ENCODE assay signal across 1 cellular context in genomic region chr16:525520-526180, GRCh38.
TF ChIP-seq lines count a peak whose summit lies in the region.

No MANE protein-coding gene starts in this region.

TF ChIP-seq in IMR-90, 13 proteins besides CTCF, POLR2A, EP300 and RAD21:
- TF ChIP-seq BHLHE40 (IDR thresholded peaks at IDR 0.05; ENCODE audit: low read depth, low read length) (peak; percentile 91), MXI1 (IDR thresholded peaks at IDR 0.05; ENCODE audit: borderline replicate concordance, low read depth, low read length) (0 out of 2 replicates have a peak, but pooled peaks have one; percentile 33), FOS (IDR thresholded peaks at IDR 0.05; ENCODE audit: low read depth, low read length) (peak; percentile 87), ELK1 (IDR thresholded peaks at IDR 0.05; ENCODE audit: borderline replicate concordance, low read depth, low read length) (no peak)
